ENCODE assay signal across 8 cellular contexts in the genomic region with DNA sequence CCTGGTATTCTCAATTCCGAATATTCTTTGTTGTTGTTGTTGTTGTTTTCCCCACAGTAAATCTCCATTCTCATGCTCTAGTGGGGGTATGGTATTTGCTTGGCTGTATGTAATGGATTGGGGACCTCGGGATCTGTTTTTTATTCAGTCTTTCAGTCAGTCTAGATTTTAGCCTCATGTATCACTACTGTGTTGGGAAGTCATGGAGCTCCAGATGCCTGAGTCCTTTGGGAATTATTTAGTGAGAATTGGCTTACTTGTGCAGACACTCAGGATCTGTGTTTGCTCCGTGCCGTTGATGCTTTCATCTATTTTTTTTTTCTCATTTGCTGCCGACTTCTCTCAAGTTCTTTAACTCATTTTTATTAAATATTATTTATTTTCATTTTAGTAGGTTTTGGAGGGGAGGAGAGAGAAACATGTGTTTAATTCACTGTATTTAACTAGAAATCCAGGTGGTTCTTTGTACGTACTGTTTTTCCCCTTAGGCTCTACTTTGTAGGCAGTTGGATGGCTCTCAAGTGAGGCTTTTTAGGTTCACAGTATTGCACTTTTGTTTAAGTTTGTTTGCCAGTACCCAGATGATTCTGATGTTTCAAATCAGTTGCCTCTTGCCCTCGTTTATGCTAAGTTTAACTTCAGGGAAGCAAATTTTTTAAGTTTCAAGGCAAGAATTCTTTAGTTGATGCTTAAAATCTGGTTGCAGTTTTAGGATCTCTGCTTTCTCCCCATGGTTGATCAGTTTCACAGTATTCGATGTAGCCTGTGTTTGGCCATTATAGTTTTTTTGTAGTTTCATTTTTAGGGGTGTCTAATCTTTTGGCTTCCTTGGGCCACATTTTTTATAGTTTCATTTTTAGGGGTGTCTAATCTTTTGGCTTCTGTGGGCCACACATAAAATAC. TPM values are rescaled to one million over a fixed set of nuclear protein-coding genes. Genes with fewer than 3 reads are reported as not detected.
DNase-seq lines count a peak whose midpoint lies in the region; ATAC-seq lines count a peak whose summit lies in the region.

No MANE protein-coding gene starts in this region.

- peaks cover 75% of the 10 kb centered on the region for H3K4me1 ChIP-seq in HUES48 (ENCODE audit: control insufficient read depth, insufficient read depth, low read length)
- peaks cover 22% of the 10 kb centered on the region for H3K4me1 ChIP-seq in muscle layer of colon (ENCODE audit: insufficient read depth, low read length)

- H3K9me3 ChIP-seq in HUES48 (ENCODE audit: control insufficient read depth, insufficient read depth, low read length) (no peaks in the 10 kb centered on the region), muscle layer of colon (ENCODE audit: low read length) (no peaks in the 10 kb centered on the region)

- H3K9ac ChIP-seq in HUES48 (ENCODE audit: low read depth, low read length), result 0 out of 2 replicates have a peak overlapping the region, but pooled peaks have one; percentile 13
- H3K9ac ChIP-seq in muscle layer of colon (ENCODE audit: low read length), result peak overlapping the region; percentile 40

- ATAC-seq in HG03039 (IDR thresholded peaks at IDR 0.05; ENCODE audit: unreplicated experiment) (no peak), HG02610 (IDR thresholded peaks at IDR 0.05; ENCODE audit: unreplicated experiment) (no peak)

- DNase-seq in AG20443 (ENCODE audit: low spot score) (peak; percentile 20), astrocyte of the hippocampus (ENCODE audit: low read depth, low spot score) (peak; percentile 20), NCI-H2227 treated with DMSO at 0.1 percent for 48 hours (lab: John Stamatoyannopoulos, UW) (no peak), mucosa of gallbladder (ENCODE audit: low spot score) (no peak)

- H3K4me3 ChIP-seq in HUES48 (ENCODE audit: low read depth, low read length), result peak overlapping the region; percentile 31
- H3K4me3 ChIP-seq in muscle layer of colon (ENCODE audit: low read depth in 1 of 2, low read length in 2 of 2), result peak overlapping the region in 1 of 2 donors; percentile 54

- H3K36me3 ChIP-seq in HUES48 (ENCODE audit: control insufficient read depth, insufficient read depth, low read length) (no peaks in the 10 kb centered on the region), muscle layer of colon (ENCODE audit: insufficient read depth, low read length) (no peaks in the 10 kb centered on the region)

- H3K27ac ChIP-seq in HUES48 (ENCODE audit: low read depth, low read length) (peak overlapping the region; percentile 52), muscle layer of colon (ENCODE audit: low read depth, low read length) (no peak overlapping the region)

- H3K27me3 ChIP-seq in HUES48 (ENCODE audit: control insufficient read depth, insufficient read depth, low read length) (no peaks in the 10 kb centered on the region), muscle layer of colon (ENCODE audit: control insufficient read depth in 1 of 2, insufficient read depth in 2 of 2, low read length in 2 of 2) (no peaks in the 10 kb centered on the region)

RNA-seq across cellular contexts. Expression of a gene that starts 36.9 kb away (rescaled TPM):
- 32.8 TPM for total RNA-seq in mucosa of gallbladder

Comparison
In these comparisons a context has a peak if more than half of its experiments do, and no peak if none do; other contexts are left out.
1. DNase-seq: peak in AG20443 (single experiment) and astrocyte of the hippocampus (single experiment); none in NCI-H2227 treated with DMSO at 0.1 percent for 48 hours (single experiment) and mucosa of gallbladder (single experiment).